ENCODE assay signal across 8 cellular contexts in genomic region chr16:85615014-85615851, GRCh38. TPM values are rescaled to one million over a fixed set of nuclear protein-coding genes. Genes with fewer than 3 reads are reported as not detected.
DNase-seq lines count a peak whose midpoint lies in the region; ATAC-seq and TF ChIP-seq lines count a peak whose summit lies in the region.

No MANE protein-coding gene starts in this region.

- intact Hi-C loops in activated CD4-positive, alpha-beta T cell treated with anti-CD3 and anti-CD28 coated beads for 36 hours (cut with DNase I, micrococcal nuclease) = loop anchor here (1.0 to 10.0 kb wide), 2 partner anchors 61 to 500 kb away; partner anchors contain the start of gene CIBAR2 (in 1 of the 2)
- intact Hi-C loops in transverse colon (cut with DNase I; ENCODE audit: low total_unique reads) = loop anchor here (5.0 to 10.0 kb wide), 3 partner anchors 190 to 488 kb away; no protein-coding TSS in a partner anchor

- H3K36me3 ChIP-seq in transverse colon = no peaks in the 10 kb centered on the region

- 58% methylated on average over 15 of the region's 39 CpGs; no CpG with 5 or more reads in 1 of the 2 donors for WGBS in transverse colon (ENCODE audit: low coverage in 1 of 2), 2 donors

- DNase-seq in SIG-M5 treated with dmso at 0.1 percent for 504 hours (lab: John Stamatoyannopoulos, UW; ENCODE audit: unreplicated experiment) (peak; percentile 58), SIG-M5 (lab: John Stamatoyannopoulos, UW) (no peak), transverse colon (peak; percentile 92), NK-92 (lab: John Stamatoyannopoulos, UW; ENCODE audit: unreplicated experiment) (no peak)
- DNase-seq in activated CD4-positive, alpha-beta T cell treated with anti-CD3 and anti-CD28 coated beads for 36 hours = peak; percentile 79
- peak; percentile 25 for DNase-seq in effector CD8-positive, alpha-beta T cell (lab: John Stamatoyannopoulos, UW)

- peaks cover 12% of the 10 kb centered on the region for H3K27me3 Mint-ChIP-seq in activated CD4-positive, alpha-beta T cell treated with anti-CD3 and anti-CD28 coated beads for 36 hours
- H3K27me3 Mint-ChIP-seq in nephron (ENCODE audit: low read depth) = peaks cover 11% of the 10 kb centered on the region

- H3K36me3 Mint-ChIP-seq in activated CD4-positive, alpha-beta T cell treated with anti-CD3 and anti-CD28 coated beads for 36 hours (ENCODE audit: low read depth) = no peaks in the 10 kb centered on the region
- H3K36me3 Mint-ChIP-seq in nephron (ENCODE audit: low read depth) = no peaks in the 10 kb centered on the region

- no peak for TF ChIP-seq CTCF in nephron (IDR thresholded peaks at IDR 0.05; ENCODE audit: unreplicated experiment in 3 of 3)
- TF ChIP-seq CTCF in transverse colon (IDR thresholded peaks at IDR 0.05) = peak in 1 of 5 experiments; percentile 33

- POLR2A ChIA-PET in activated CD4-positive, alpha-beta T cell treated with anti-CD3 and anti-CD28 coated beads for 36 hours (lab: Charles Lee) = interaction anchor here (1.0 to 1.4 kb wide), 2 partner anchors 58 to 62 kb away, joined by 3 to 7 read pairs; no protein-coding TSS in a partner anchor

- no peaks in the 10 kb centered on the region for H3K27me3 ChIP-seq in transverse colon

- H3K9me3 ChIP-seq in transverse colon = no peaks in the 10 kb centered on the region

- CTCF ChIA-PET in activated CD4-positive, alpha-beta T cell treated with anti-CD3 and anti-CD28 coated beads for 36 hours (lab: Charles Lee) = interaction anchor here (0.6 to 3.6 kb wide), 37 partner anchors 8 to 366 kb away, joined by 3 to 71 read pairs (median 7); partner anchors contain the start of gene GINS2

- H3K27ac Mint-ChIP-seq in activated CD4-positive, alpha-beta T cell treated with anti-CD3 and anti-CD28 coated beads for 36 hours = no peak overlapping the region
- H3K27ac Mint-ChIP-seq in nephron = peak overlapping the region in 2 of 3 experiments; percentile 70 to 83

- peak; percentile 87 for TF ChIP-seq POLR2A in transverse colon (IDR thresholded peaks at IDR 0.05)

- no peaks in the 10 kb centered on the region for H3K9me3 Mint-ChIP-seq in activated CD4-positive, alpha-beta T cell treated with anti-CD3 and anti-CD28 coated beads for 36 hours (ENCODE audit: low read depth)
- no peaks in the 10 kb centered on the region for H3K9me3 Mint-ChIP-seq in nephron

- peaks cover 36 to 72% (median 58%) of the 10 kb centered on the region in 4 donors for H3K4me1 ChIP-seq in transverse colon

- peaks cover 37% of the 10 kb centered on the region for H3K4me1 Mint-ChIP-seq in activated CD4-positive, alpha-beta T cell treated with anti-CD3 and anti-CD28 coated beads for 36 hours
- H3K4me1 Mint-ChIP-seq in nephron = peaks cover 52% of the 10 kb centered on the region

- H3K4me3 Mint-ChIP-seq in activated CD4-positive, alpha-beta T cell treated with anti-CD3 and anti-CD28 coated beads for 36 hours = peak overlapping the region; percentile 26
- peak overlapping the region; percentile 72 to 81 (median 76) for H3K4me3 Mint-ChIP-seq in nephron

- peak overlapping the region in 3 of 4 donors; percentile 62 to 71 (median 70) for H3K4me3 ChIP-seq in transverse colon

- in situ Hi-C loops in transverse colon (cut with MboI; ENCODE audit: low pct_ligation_motif_present in 1 of 4, low pct_unique_long_range_greater_than_20kb in 1 of 4, low sequenced_read_pairs in 3 of 4) = loop anchor here in 2 of 4 donors (25.0 kb wide), 1 partner anchor 178 kb away; no protein-coding TSS in a partner anchor

- H3K27ac ChIP-seq in transverse colon = peak overlapping the region; percentile 89 to 98 (median 94)

- ATAC-seq in activated CD4-positive, alpha-beta T cell treated with anti-CD3 and anti-CD28 coated beads for 36 hours = peak; percentile 24
- no peak for ATAC-seq in HG03565 (IDR thresholded peaks at IDR 0.05; ENCODE audit: unreplicated experiment)

- TF ChIP-seq EP300 in transverse colon (IDR thresholded peaks at IDR 0.05; ENCODE audit: low read depth) = no peak

RNA-seq across cellular contexts. Expression of gene GSE1, which starts 2.1 kb away (rescaled TPM):
- total RNA-seq in activated CD4-positive, alpha-beta T cell treated with anti-CD3 and anti-CD28 coated beads for 36 hours = 10 to 100 TPM; 13.2 to 13.5 TPM
- 100 to 1,000 TPM; 100 to 139 (median 120) TPM for total RNA-seq in transverse colon

Comparison
In these comparisons a context has a peak if more than half of its experiments do, and no peak if none do; other contexts are left out.
1. DNase-seq: peak in SIG-M5 treated with dmso at 0.1 percent for 504 hours (single experiment), activated CD4-positive, alpha-beta T cell treated with anti-CD3 and anti-CD28 coated beads for 36 hours (single experiment), effector CD8-positive, alpha-beta T cell (single experiment) and transverse colon (single experiment); none in SIG-M5 (single experiment) and NK-92 (single experiment).
2. RNA of gene GSE1, which starts 2.1 kb away (total RNA-seq): 100 to 139 TPM in transverse colon; 13.2 to 13.5 TPM in activated CD4-positive, alpha-beta T cell treated with anti-CD3 and anti-CD28 coated beads for 36 hours; every median in the first group is over 4 times any median in the second.